Comparison of ENCODE assay signal across 10 cellular contexts in the genomic region with DNA sequence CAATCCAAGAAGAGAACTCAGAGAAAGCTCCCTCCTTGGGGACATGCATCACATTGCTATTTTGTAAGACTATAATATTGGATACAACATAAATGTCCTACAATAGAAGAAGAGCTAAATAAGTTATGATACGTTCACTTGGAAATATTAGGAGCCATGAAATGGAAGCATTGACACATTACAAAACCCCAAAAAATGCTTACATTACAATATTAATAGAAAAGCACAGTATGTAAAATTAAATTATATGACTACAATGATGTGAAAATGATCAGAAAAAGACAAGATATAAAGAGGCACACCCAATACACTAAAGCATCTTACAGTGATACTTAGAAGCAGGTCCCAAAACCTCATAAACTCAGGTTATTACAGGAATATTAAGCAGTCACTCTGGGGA.
"Had no signal": no experiment of that assay in that cellular context is flagged by ENCODE, and none has a peak within 500 bp of the region (broad histone marks: within the 10 kb centered on the region; RNA-seq: fewer than 3 reads in every experiment).

No MANE protein-coding gene starts in this region.

- ATAC-seq: HCT116 had no signal

- H3K4me3 Mint-ChIP-seq: HFFc6 had no signal

- H2AFZ ChIP-seq: GM23248 had no signal

- DNase-seq: GM23248, GOT3, H7, HFFc6, Karpas-422, KBM-7 had no signal

- H3K36me3 ChIP-seq: HAP-1 had no signal

- H3K27ac Mint-ChIP-seq: HFFc6 had no signal

- H3K4me1 ChIP-seq: HAP-1 had no signal

- H3K9me3 Mint-ChIP-seq: HFFc6 had no signal

- FAIRE-seq: HTR-8/SVneo had no signal

- H3K9me3 ChIP-seq: HAP-1 had no signal

- H3K4me2 ChIP-seq: KMS-11 had no signal

- H3K4me3 ChIP-seq: GM23248, HAP-1 had no signal

- H3K27ac ChIP-seq: GM23248, KMS-11 had no signal

- H3K9ac ChIP-seq: GM23248, KMS-11 had no signal
